Comparison of ENCODE assay signal across 15 cellular contexts in genomic region chr22:47586946-47587345, GRCh38.
DNase-seq lines count a peak whose midpoint lies in the region; ATAC-seq and TF ChIP-seq lines count a peak whose summit lies in the region.
"Had no signal": no experiment of that assay in that cellular context is flagged by ENCODE, and none has a peak within 500 bp of the region (broad histone marks: within the 10 kb centered on the region; RNA-seq: fewer than 3 reads in every experiment).

No MANE protein-coding gene starts in this region.

- H3K36me3 Mint-ChIP-seq in immature natural killer cell = no peaks in the 10 kb centered on the region

- H3K4me1 Mint-ChIP-seq in immature natural killer cell = no peaks in the 10 kb centered on the region
- H3K4me1 Mint-ChIP-seq: GM23338 had no signal

- H3K9me3 Mint-ChIP-seq in immature natural killer cell = peaks cover 0 to 1% (median 0%) of the 10 kb centered on the region in 6 donors

- peaks cover 2 to 3% (median 2%) of the 10 kb centered on the region in 3 donors for H3K27me3 Mint-ChIP-seq in immature natural killer cell (ENCODE audit: low read depth in 3 of 3)
- H3K27me3 Mint-ChIP-seq: CD4-positive, alpha-beta T cell had no signal

- ATAC-seq in GM19455 (IDR thresholded peaks at IDR 0.05; ENCODE audit: unreplicated experiment) = no peak
- ATAC-seq: A549, GM23338 had no signal

- no peaks in the 10 kb centered on the region for H3K4me1 ChIP-seq in suprapubic skin
- H3K4me1 ChIP-seq: A549, Caco-2 had no signal

- TF ChIP-seq CTCF in suprapubic skin (IDR thresholded peaks at IDR 0.05) = no peak

- no peak overlapping the region for H3K4me3 ChIP-seq in suprapubic skin
- H3K4me3 ChIP-seq: A549, GM23338 had no signal

- H3K4me3 Mint-ChIP-seq in immature natural killer cell = no peak overlapping the region
- H3K4me3 Mint-ChIP-seq: CD4-positive, alpha-beta T cell; GM23338 had no signal

- no peak for TF ChIP-seq EP300 in suprapubic skin (IDR thresholded peaks at IDR 0.05)

- 85% methylated on average over 6 of the region's 6 CpGs for WGBS in suprapubic skin

- TF ChIP-seq POLR2A in suprapubic skin (IDR thresholded peaks at IDR 0.05) = no peak

- H3K27ac Mint-ChIP-seq in immature natural killer cell = no peak overlapping the region
- H3K27ac Mint-ChIP-seq: CD4-positive, alpha-beta T cell; GM23338 had no signal

- H3K36me3 ChIP-seq in suprapubic skin = no peaks in the 10 kb centered on the region

- DNase-seq in activated effector memory CD4-positive, alpha-beta T cell treated with anti-CD3 and anti-CD28 coated beads, Interleukin-2, amount 50 U/mL, for 16 hours = peak; percentile 30
- no peak for DNase-seq in activated effector memory CD4-positive, alpha-beta T cell treated with Interleukin-2 at 50 U/mL for 16 hours
- DNase-seq in mesenteric fat pad (ENCODE audit: low spot score) (peak; percentile 51), suprapubic skin (ENCODE audit: low spot score in 2 of 2) (peak; percentile 0 to 24), SIG-M5 treated with dmso at 0.1 percent for 504 hours (lab: John Stamatoyannopoulos, UW; ENCODE audit: unreplicated experiment) (no peak), immature natural killer cell (no peak)
- DNase-seq: AML-193; Caco-2; CD4-positive, alpha-beta T cell; HCEC 1CT had no signal

- no peak overlapping the region for H3K27ac ChIP-seq in suprapubic skin
- H3K27ac ChIP-seq: 22Rv1, A549, C4-2B had no signal

- peaks cover 12% of the 10 kb centered on the region for H3K27me3 ChIP-seq in suprapubic skin

- no peaks in the 10 kb centered on the region for H3K9me3 ChIP-seq in suprapubic skin
- H3K9me3 ChIP-seq: A549, Caco-2 had no signal

Comparison
In these comparisons a context has a peak if more than half of its experiments do, and no peak if none do; other contexts are left out.
1. DNase-seq: peak in activated effector memory CD4-positive, alpha-beta T cell treated with anti-CD3 and anti-CD28 coated beads, Interleukin-2, amount 50 U/mL, for 16 hours (single experiment), mesenteric fat pad (single experiment) and suprapubic skin (2 of 2); none in activated effector memory CD4-positive, alpha-beta T cell treated with Interleukin-2 at 50 U/mL for 16 hours (single experiment), SIG-M5 treated with dmso at 0.1 percent for 504 hours (single experiment) and immature natural killer cell (0 of 3).